1 cellular context compared by ENCODE assay signal in the genomic region with DNA sequence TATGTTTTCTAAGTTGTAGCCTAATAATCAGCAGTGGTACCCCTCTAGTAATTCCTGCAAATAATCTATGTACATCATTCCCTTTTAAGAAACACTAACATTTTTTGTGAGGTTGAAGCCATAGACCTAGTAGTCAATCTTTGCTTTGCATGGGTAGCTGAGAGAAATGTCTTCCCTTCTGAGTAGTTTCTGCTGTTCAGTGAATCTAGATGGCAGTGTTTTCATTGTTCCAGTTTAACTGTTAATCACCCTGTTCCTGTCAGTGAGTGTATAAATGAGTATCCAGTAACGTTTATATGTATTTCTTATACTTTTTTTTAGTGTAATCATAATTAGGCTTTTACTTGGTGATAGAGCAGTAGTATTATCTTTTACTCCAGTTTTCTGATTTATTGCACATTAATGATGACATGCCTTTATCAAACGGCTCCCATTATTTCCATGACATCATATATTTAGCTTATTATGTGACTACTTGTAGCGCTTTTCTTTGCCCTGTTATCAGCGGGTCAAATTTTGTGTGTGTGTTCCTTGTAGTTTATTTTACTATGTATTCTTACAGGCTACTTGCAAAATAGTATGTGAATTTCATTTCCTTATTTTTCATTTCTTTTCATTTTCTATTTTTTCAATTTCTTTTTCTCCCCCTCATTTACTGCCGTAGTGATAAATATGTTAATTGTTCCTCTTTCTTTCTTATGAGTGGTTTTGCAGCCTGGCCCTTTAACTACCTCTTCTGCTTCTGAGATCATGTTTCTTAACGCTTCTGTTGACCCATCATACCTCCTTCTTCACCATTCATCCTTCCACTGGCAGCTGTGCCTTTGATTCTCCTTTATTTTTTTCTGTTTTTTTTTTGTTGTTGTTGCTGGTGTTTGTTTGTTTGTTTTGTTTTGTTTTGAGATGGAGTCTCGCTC.
A peak's percentile ranks its signal among the peaks of the same experiment; 100 is the strongest.
TF ChIP-seq lines count a peak whose summit lies in the region.

No MANE protein-coding gene starts in this region.

TF ChIP-seq in HEK293, 187 proteins besides CTCF, POLR2A, EP300 and RAD21 (continued from another document and continues in another):
- TF ChIP-seq, protein P1, sequence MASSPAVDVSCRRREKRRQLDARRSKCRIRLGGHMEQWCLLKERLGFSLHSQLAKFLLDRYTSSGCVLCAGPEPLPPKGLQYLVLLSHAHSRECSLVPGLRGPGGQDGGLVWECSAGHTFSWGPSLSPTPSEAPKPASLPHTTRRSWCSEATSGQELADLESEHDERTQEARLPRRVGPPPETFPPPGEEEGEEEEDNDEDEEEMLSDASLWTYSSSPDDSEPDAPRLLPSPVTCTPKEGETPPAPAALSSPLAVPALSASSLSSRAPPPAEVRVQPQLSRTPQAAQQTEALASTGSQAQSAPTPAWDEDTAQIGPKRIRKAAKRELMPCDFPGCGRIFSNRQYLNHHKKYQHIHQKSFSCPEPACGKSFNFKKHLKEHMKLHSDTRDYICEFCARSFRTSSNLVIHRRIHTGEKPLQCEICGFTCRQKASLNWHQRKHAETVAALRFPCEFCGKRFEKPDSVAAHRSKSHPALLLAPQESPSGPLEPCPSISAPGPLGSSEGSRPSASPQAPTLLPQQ (tag by site-specific recombination; IDR thresholded peaks at IDR 0.05) = peak; percentile 69
- no peak for TF ChIP-seq PRDM1 (tag by site-specific recombination; IDR thresholded peaks at IDR 0.05)
- no peak for TF ChIP-seq GFI1B (tag by site-specific recombination; IDR thresholded peaks at IDR 0.05)
- no peak for TF ChIP-seq ZNF777 (tag by site-specific recombination; IDR thresholded peaks at IDR 0.05; ENCODE audit: borderline replicate concordance)
- TF ChIP-seq ZSCAN16 (tag by site-specific recombination; IDR thresholded peaks at IDR 0.05) = no peak
- TF ChIP-seq, protein P2, sequence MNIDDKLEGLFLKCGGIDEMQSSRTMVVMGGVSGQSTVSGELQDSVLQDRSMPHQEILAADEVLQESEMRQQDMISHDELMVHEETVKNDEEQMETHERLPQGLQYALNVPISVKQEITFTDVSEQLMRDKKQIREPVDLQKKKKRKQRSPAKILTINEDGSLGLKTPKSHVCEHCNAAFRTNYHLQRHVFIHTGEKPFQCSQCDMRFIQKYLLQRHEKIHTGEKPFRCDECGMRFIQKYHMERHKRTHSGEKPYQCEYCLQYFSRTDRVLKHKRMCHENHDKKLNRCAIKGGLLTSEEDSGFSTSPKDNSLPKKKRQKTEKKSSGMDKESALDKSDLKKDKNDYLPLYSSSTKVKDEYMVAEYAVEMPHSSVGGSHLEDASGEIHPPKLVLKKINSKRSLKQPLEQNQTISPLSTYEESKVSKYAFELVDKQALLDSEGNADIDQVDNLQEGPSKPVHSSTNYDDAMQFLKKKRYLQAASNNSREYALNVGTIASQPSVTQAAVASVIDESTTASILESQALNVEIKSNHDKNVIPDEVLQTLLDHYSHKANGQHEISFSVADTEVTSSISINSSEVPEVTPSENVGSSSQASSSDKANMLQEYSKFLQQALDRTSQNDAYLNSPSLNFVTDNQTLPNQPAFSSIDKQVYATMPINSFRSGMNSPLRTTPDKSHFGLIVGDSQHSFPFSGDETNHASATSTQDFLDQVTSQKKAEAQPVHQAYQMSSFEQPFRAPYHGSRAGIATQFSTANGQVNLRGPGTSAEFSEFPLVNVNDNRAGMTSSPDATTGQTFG (tag by site-specific recombination; IDR thresholded peaks at IDR 0.05; ENCODE audit: borderline replicate concordance) = no peak
- no peak for TF ChIP-seq HOXD13 (CRISPR knock-in tag; IDR thresholded peaks at IDR 0.05; ENCODE audit: borderline replicate concordance)
- TF ChIP-seq WT1 (tag by site-specific recombination; IDR thresholded peaks at IDR 0.05) = no peak
- no peak for TF ChIP-seq ZNF155 (tag by site-specific recombination; IDR thresholded peaks at IDR 0.05)
- TF ChIP-seq ZBTB1 (tag by site-specific recombination; IDR thresholded peaks at IDR 0.05) = no peak
- TF ChIP-seq ZNF658 (tag by site-specific recombination; IDR thresholded peaks at IDR 0.05) = no peak
- TF ChIP-seq ZNF561 (tag by site-specific recombination; IDR thresholded peaks at IDR 0.05; ENCODE audit: borderline replicate concordance) = no peak
- TF ChIP-seq ZNF501 (tag by site-specific recombination; IDR thresholded peaks at IDR 0.05) = peak; percentile 43; the same call in 1 of the 2 replicates
- no peak for TF ChIP-seq ZBTB7A (tag by site-specific recombination; IDR thresholded peaks at IDR 0.05; ENCODE audit: low read depth)
- TF ChIP-seq, protein P3, sequence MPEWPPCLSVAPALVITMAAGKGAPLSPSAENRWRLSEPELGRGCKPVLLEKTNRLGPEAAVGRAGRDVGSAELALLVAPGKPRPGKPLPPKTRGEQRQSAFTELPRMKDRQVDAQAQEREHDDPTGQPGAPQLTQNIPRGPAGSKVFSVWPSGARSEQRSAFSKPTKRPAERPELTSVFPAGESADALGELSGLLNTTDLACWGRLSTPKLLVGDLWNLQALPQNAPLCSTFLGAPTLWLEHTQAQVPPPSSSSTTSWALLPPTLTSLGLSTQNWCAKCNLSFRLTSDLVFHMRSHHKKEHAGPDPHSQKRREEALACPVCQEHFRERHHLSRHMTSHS (tag by site-specific recombination; IDR thresholded peaks at IDR 0.05) = no peak
- TF ChIP-seq, protein P4, sequence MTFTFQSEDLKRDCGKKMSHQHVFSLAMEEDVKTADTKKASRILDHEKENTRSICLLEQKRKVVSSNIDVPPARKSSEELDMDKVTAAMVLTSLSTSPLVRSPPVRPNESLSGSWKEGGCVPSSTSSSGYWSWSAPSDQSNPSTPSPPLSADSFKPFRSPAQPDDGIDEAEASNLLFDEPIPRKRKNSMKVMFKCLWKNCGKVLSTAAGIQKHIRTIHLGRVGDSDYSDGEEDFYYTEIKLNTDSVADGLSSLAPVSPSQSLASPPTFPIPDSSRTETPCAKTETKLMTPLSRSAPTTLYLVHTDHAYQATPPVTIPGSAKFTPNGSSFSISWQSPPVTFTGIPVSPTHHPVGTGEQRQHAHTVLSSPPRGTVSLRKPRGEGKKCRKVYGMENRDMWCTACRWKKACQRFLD (tag by site-specific recombination; IDR thresholded peaks at IDR 0.05) = no peak
- no peak for TF ChIP-seq IKZF3 (tag by site-specific recombination; IDR thresholded peaks at IDR 0.05)
- no peak for TF ChIP-seq ZNF610 (tag by site-specific recombination; IDR thresholded peaks at IDR 0.05; ENCODE audit: borderline replicate concordance)
- TF ChIP-seq ZNF433 (tag by site-specific recombination; IDR thresholded peaks at IDR 0.05; ENCODE audit: low read depth) = no peak
- no peak for TF ChIP-seq ZNF514 (tag by site-specific recombination; IDR thresholded peaks at IDR 0.05)
- TF ChIP-seq HOXA7 (CRISPR knock-in tag; IDR thresholded peaks at IDR 0.05; ENCODE audit: borderline replicate concordance) = no peak
- TF ChIP-seq SCRT2 (tag by site-specific recombination; IDR thresholded peaks at IDR 0.05) = peak; percentile 93
- no peak for TF ChIP-seq ZNF549 (tag by site-specific recombination; IDR thresholded peaks at IDR 0.05)
- TF ChIP-seq ZNF776 (tag by site-specific recombination; IDR thresholded peaks at IDR 0.05; ENCODE audit: borderline replicate concordance) = no peak
- TF ChIP-seq, protein P5, sequence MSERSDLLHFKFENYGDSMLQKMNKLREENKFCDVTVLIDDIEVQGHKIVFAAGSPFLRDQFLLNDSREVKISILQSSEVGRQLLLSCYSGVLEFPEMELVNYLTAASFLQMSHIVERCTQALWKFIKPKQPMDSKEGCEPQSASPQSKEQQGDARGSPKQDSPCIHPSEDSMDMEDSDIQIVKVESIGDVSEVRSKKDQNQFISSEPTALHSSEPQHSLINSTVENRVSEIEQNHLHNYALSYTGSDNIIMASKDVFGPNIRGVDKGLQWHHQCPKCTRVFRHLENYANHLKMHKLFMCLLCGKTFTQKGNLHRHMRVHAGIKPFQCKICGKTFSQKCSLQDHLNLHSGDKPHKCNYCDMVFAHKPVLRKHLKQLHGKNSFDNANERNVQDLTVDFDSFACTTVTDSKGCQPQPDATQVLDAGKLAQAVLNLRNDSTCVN (tag by site-specific recombination; optimal IDR thresholded peaks at IDR 0.05) = no peak
- TF ChIP-seq ZNF600 (tag by site-specific recombination; IDR thresholded peaks at IDR 0.05) = no peak
- TF ChIP-seq ZNF292 (tag by site-specific recombination; IDR thresholded peaks at IDR 0.05; ENCODE audit: borderline replicate concordance, low read depth) = no peak
- TF ChIP-seq ZNF175 (tag by site-specific recombination; IDR thresholded peaks at IDR 0.05) = no peak
- no peak for TF ChIP-seq KLF1 (tag by site-specific recombination; IDR thresholded peaks at IDR 0.05)
- TF ChIP-seq ZFP3 (tag by site-specific recombination; IDR thresholded peaks at IDR 0.05; ENCODE audit: low read depth) = no peak
- 0 out of 2 replicates have a peak, but pooled peaks have one; percentile 26 for TF ChIP-seq ZBTB17 (tag by site-specific recombination; IDR thresholded peaks at IDR 0.05)
- TF ChIP-seq, protein P6, sequence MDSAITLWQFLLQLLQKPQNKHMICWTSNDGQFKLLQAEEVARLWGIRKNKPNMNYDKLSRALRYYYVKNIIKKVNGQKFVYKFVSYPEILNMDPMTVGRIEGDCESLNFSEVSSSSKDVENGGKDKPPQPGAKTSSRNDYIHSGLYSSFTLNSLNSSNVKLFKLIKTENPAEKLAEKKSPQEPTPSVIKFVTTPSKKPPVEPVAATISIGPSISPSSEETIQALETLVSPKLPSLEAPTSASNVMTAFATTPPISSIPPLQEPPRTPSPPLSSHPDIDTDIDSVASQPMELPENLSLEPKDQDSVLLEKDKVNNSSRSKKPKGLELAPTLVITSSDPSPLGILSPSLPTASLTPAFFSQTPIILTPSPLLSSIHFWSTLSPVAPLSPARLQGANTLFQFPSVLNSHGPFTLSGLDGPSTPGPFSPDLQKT (IDR thresholded peaks at IDR 0.05; ENCODE audit: borderline replicate concordance, low read depth, low read length) = no peak
- TF ChIP-seq, protein P7, sequence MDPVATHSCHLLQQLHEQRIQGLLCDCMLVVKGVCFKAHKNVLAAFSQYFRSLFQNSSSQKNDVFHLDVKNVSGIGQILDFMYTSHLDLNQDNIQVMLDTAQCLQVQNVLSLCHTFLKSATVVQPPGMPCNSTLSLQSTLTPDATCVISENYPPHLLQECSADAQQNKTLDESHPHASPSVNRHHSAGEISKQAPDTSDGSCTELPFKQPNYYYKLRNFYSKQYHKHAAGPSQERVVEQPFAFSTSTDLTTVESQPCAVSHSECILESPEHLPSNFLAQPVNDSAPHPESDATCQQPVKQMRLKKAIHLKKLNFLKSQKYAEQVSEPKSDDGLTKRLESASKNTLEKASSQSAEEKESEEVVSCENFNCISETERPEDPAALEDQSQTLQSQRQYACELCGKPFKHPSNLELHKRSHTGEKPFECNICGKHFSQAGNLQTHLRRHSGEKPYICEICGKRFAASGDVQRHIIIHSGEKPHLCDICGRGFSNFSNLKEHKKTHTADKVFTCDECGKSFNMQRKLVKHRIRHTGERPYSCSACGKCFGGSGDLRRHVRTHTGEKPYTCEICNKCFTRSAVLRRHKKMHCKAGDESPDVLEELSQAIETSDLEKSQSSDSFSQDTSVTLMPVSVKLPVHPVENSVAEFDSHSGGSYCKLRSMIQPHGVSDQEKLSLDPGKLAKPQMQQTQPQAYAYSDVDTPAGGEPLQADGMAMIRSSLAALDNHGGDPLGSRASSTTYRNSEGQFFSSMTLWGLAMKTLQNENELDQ (tag by site-specific recombination; IDR thresholded peaks at IDR 0.05; ENCODE audit: low read depth) = no peak
- TF ChIP-seq, protein P8, sequence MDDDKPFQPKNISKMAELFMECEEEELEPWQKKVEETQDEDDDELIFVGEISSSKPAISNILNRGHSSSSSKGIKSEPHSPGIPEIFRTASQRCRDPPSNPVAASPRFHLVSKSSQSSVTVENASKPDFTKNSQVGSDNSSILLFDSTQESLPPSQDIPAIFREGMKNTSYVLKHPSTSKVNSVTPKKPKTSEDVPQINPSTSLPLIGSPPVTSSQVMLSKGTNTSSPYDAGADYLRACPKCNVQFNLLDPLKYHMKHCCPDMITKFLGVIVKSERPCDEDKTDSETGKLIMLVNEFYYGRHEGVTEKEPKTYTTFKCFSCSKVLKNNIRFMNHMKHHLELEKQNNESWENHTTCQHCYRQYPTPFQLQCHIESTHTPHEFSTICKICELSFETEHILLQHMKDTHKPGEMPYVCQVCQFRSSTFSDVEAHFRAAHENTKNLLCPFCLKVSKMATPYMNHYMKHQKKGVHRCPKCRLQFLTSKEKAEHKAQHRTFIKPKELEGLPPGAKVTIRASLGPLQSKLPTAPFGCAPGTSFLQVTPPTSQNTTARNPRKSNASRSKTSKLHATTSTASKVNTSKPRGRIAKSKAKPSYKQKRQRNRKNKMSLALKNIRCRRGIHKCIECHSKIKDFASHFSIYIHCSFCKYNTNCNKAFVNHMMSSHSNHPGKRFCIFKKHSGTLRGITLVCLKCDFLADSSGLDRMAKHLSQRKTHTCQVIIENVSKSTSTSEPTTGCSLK (tag by site-specific recombination; IDR thresholded peaks at IDR 0.05) = no peak
- TF ChIP-seq, protein P9, sequence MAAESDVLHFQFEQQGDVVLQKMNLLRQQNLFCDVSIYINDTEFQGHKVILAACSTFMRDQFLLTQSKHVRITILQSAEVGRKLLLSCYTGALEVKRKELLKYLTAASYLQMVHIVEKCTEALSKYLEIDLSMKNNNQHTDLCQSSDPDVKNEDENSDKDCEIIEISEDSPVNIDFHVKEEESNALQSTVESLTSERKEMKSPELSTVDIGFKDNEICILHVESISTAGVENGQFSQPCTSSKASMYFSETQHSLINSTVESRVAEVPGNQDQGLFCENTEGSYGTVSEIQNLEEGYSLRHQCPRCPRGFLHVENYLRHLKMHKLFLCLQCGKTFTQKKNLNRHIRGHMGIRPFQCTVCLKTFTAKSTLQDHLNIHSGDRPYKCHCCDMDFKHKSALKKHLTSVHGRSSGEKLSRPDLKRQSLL (tag by site-specific recombination; IDR thresholded peaks at IDR 0.05) = peak; percentile 71; the same call in 1 of the 2 replicates
- TF ChIP-seq ZNF571 (tag by site-specific recombination; IDR thresholded peaks at IDR 0.05) = no peak
- TF ChIP-seq ZNF335 (tag by site-specific recombination; conservative IDR thresholded peaks at IDR 0.05) = peak; percentile 21; the same call in 1 of the 2 replicates
- peak; percentile 78 for TF ChIP-seq SP7 (tag by site-specific recombination; IDR thresholded peaks at IDR 0.05)
- TF ChIP-seq YY2 (tag by site-specific recombination; IDR thresholded peaks at IDR 0.05) = no peak
- TF ChIP-seq ZSCAN23 (tag by site-specific recombination; IDR thresholded peaks at IDR 0.05) = 0 out of 2 replicates have a peak, but pooled peaks have one; percentile 72
- no peak for TF ChIP-seq ZNF596 (tag by site-specific recombination; IDR thresholded peaks at IDR 0.05)
- no peak for TF ChIP-seq ZNF19 (tag by site-specific recombination; IDR thresholded peaks at IDR 0.05; ENCODE audit: low read depth)
- TF ChIP-seq ZNF670 (tag by site-specific recombination; IDR thresholded peaks at IDR 0.05; ENCODE audit: low read depth) = no peak
- no peak for TF ChIP-seq ZNF311 (tag by site-specific recombination; IDR thresholded peaks at IDR 0.05; ENCODE audit: borderline replicate concordance)
- TF ChIP-seq ZNF548 (tag by site-specific recombination; IDR thresholded peaks at IDR 0.05) = no peak
- TF ChIP-seq ZNF394 (tag by site-specific recombination; IDR thresholded peaks at IDR 0.05; ENCODE audit: borderline replicate concordance) = 0 out of 2 replicates have a peak, but pooled peaks have one; percentile 22
- TF ChIP-seq YY1 (tag by site-specific recombination; IDR thresholded peaks at IDR 0.05) = no peak
- TF ChIP-seq ZNF664 (tag by site-specific recombination; IDR thresholded peaks at IDR 0.05) = peak; percentile 52; the same call in 1 of the 2 replicates
- no peak for TF ChIP-seq GLIS2 (tag by site-specific recombination; IDR thresholded peaks at IDR 0.05)
- TF ChIP-seq SALL2 (tag by site-specific recombination; IDR thresholded peaks at IDR 0.05; ENCODE audit: borderline replicate concordance) = no peak
